In genomic region chr14:23566782-23567185, GRCh38 we compare ENCODE assay signal across 8 cellular contexts. TPM values are rescaled to one million over a fixed set of nuclear protein-coding genes. Genes with fewer than 3 reads are reported as not detected.
DNase-seq lines count a peak whose midpoint lies in the region; ATAC-seq and TF ChIP-seq lines count a peak whose summit lies in the region.

No MANE protein-coding gene starts in this region.

- POLR2A ChIA-PET in CD4-positive, alpha-beta memory T cell (lab: Charles Lee; ENCODE audit: partially characterized antibody): interaction anchor here (1.0 to 5.2 kb wide), 9 partner anchors 9 to 646 kb away, joined by 3 to 44 read pairs (median 5); partner anchors contain the start of genes DCAF11, NGDN, NRL and PPP1R3E

- H3F3A ChIP-seq in GM23338 (replicated peaks; ENCODE audit: low read depth): peaks cover 15% of the 10 kb centered on the region

- peak overlapping the region; percentile 95 to 100 (median 98) for H3K27ac Mint-ChIP-seq in CD4-positive, alpha-beta memory T cell
- H3K27ac Mint-ChIP-seq in GM23338: no peak overlapping the region

- peak overlapping the region; percentile 44; the same call in 1 of the 2 replicates for H2AFZ ChIP-seq in GM23338

- H3K9me3 ChIP-seq in CD4-positive, alpha-beta memory T cell (ENCODE audit: control insufficient read depth in 1 of 2, low read length in 2 of 2): no peaks in the 10 kb centered on the region
- H3K9me3 ChIP-seq in WERI-Rb-1 (ENCODE audit: severe bottlenecking) (no peaks in the 10 kb centered on the region), cardiac muscle cell (ENCODE audit: low read depth) (no peaks in the 10 kb centered on the region), sigmoid colon (no peaks in the 10 kb centered on the region)

- CTCF ChIA-PET in CD4-positive, alpha-beta memory T cell (lab: Charles Lee; ENCODE audit: partially characterized antibody): interaction anchor here (1.5 to 4.6 kb wide), 3 partner anchors 10 to 88 kb away, joined by 4 to 24 read pairs (median 13); partner anchors contain the start of gene THTPA

- H3K4me1 Mint-ChIP-seq in CD4-positive, alpha-beta memory T cell: peaks cover 22 to 55% (median 38%) of the 10 kb centered on the region in 4 donors
- H3K4me1 Mint-ChIP-seq in GM23338: peaks cover 31% of the 10 kb centered on the region

- TF ChIP-seq POLR2A in sigmoid colon (IDR thresholded peaks at IDR 0.05): no peak

- TF ChIP-seq EP300 in sigmoid colon (IDR thresholded peaks at IDR 0.05): no peak

- peak overlapping the region; percentile 74 for H3K27ac ChIP-seq in CD4-positive, alpha-beta memory T cell (ENCODE audit: low read depth, low read length)
- H3K27ac ChIP-seq in GM23338 (ENCODE audit: low read depth) (no peak overlapping the region; the same call in 1 of the 2 replicates), WERI-Rb-1 (peak overlapping the region; percentile 69), cardiac muscle cell (no peak overlapping the region), sigmoid colon (peak overlapping the region; percentile 62 to 73 (median 64))

- intact Hi-C loops in CD4-positive, alpha-beta memory T cell (cut with micrococcal nuclease): loop anchor here (1.0 to 5.0 kb wide), 4 partner anchors 10 to 866 kb away; partner anchors contain the start of genes NGDN, PABPN1 and THTPA
- intact Hi-C loops in sigmoid colon (cut with DNase I): no loop called here

- no peaks in the 10 kb centered on the region for H3K27me3 Mint-ChIP-seq in CD4-positive, alpha-beta memory T cell
- peaks cover 40% of the 10 kb centered on the region for H3K27me3 Mint-ChIP-seq in GM23338 (ENCODE audit: insufficient read depth, low read depth, poor library complexity)

- H3K4me2 ChIP-seq in GM23338: peak overlapping the region; percentile 86

- H3K9me2 ChIP-seq in GM23338 (ENCODE audit: insufficient read depth): no peaks in the 10 kb centered on the region

- H3K4me1 ChIP-seq in CD4-positive, alpha-beta memory T cell (ENCODE audit: insufficient read depth, low read length): peaks cover 22% of the 10 kb centered on the region
- peaks cover 31% of the 10 kb centered on the region for H3K4me1 ChIP-seq in GM23338 (ENCODE audit: insufficient read depth)
- peaks cover 14% of the 10 kb centered on the region for H3K4me1 ChIP-seq in cardiac muscle cell (ENCODE audit: low read depth)
- H3K4me1 ChIP-seq in sigmoid colon: peaks cover 0 to 19% (median 10%) of the 10 kb centered on the region in 4 donors

- peaks cover 15 to 39% of the 10 kb centered on the region in 2 donors for H3K36me3 Mint-ChIP-seq in CD4-positive, alpha-beta memory T cell
- H3K36me3 Mint-ChIP-seq in GM23338 (ENCODE audit: low read depth): peaks cover 26% of the 10 kb centered on the region

- peak overlapping the region; percentile 79 to 94 for H3K4me3 ChIP-seq in CD4-positive, alpha-beta memory T cell (ENCODE audit: low read length in 2 of 2)
- H3K4me3 ChIP-seq in GM23338 (peak overlapping the region; percentile 80), WERI-Rb-1 (ENCODE audit: low read depth, low read length) (peak overlapping the region; percentile 90), cardiac muscle cell (peak overlapping the region; percentile 48), sigmoid colon (peak overlapping the region; percentile 50 to 68 (median 60))

- TF ChIP-seq CTCF in GM23338 (conservative IDR thresholded peaks at IDR 0.05; ENCODE audit: low read depth in 2 of 2) (peak; percentile 19 to 23; a peak in 3 of 4 replicates), WERI-Rb-1 (IDR thresholded peaks at IDR 0.05; ENCODE audit: low read depth, low read length) (peak; percentile 35), cardiac muscle cell (IDR thresholded peaks at IDR 0.05; ENCODE audit: low read depth, low read length) (peak; percentile 35), sigmoid colon (IDR thresholded peaks at IDR 0.05) (no peak)

- H4K20me1 ChIP-seq in GM23338 (replicated peaks; ENCODE audit: insufficient read depth): no peaks in the 10 kb centered on the region

- no peaks in the 10 kb centered on the region for H3K79me2 ChIP-seq in GM23338 (replicated peaks; ENCODE audit: insufficient read depth)

- H3K4me3 Mint-ChIP-seq in CD4-positive, alpha-beta memory T cell: peak overlapping the region; percentile 97 to 100 (median 100)
- H3K4me3 Mint-ChIP-seq in GM23338: peak overlapping the region; percentile 96

- ATAC-seq in GM23338 (peak; percentile 9; the same call in 2 of the 3 replicates), HG03135 (IDR thresholded peaks at IDR 0.05; ENCODE audit: unreplicated experiment) (no peak)

- DNase-seq in CD4-positive, alpha-beta memory T cell: no peak
- DNase-seq in GM23338 (ENCODE audit: low spot score): no peak
- DNase-seq in WERI-Rb-1: no peak
- peak in 1 of 2 donors; percentile 45 for DNase-seq in cardiac muscle cell (ENCODE audit: low read depth in 1 of 2, low spot score in 1 of 2)
- DNase-seq in sigmoid colon: no peak
- DNase-seq in NCI-H2029 (lab: John Stamatoyannopoulos, UW): no peak
- no peak for DNase-seq in activated CD4-positive, alpha-beta T cell treated with anti-CD3 and anti-CD28 coated beads, Interleukin-2, amount 50 U/mL, for 4 hours

- no peaks in the 10 kb centered on the region for H3K9me3 Mint-ChIP-seq in CD4-positive, alpha-beta memory T cell
- peaks cover 4% of the 10 kb centered on the region; the same call in 1 of the 3 replicates for H3K9me3 Mint-ChIP-seq in GM23338

- WGBS in sigmoid colon, 2 donors: 15 to 22% methylated on average over 5 of the region's 5 CpGs

- peaks cover 37% of the 10 kb centered on the region for H3K36me3 ChIP-seq in CD4-positive, alpha-beta memory T cell (ENCODE audit: insufficient read depth, low read length)
- no peaks in the 10 kb centered on the region for H3K36me3 ChIP-seq in GM23338 (ENCODE audit: insufficient read depth)
- peaks cover 26% of the 10 kb centered on the region for H3K36me3 ChIP-seq in WERI-Rb-1
- H3K36me3 ChIP-seq in cardiac muscle cell: peaks cover under 1% of the 10 kb centered on the region
- H3K36me3 ChIP-seq in sigmoid colon: no peaks in the 10 kb centered on the region

- no peaks in the 10 kb centered on the region for H3K27me3 ChIP-seq in CD4-positive, alpha-beta memory T cell (ENCODE audit: insufficient read depth, low read length)
- H3K27me3 ChIP-seq in GM23338 (ENCODE audit: insufficient read depth) (no peaks in the 10 kb centered on the region), WERI-Rb-1 (ENCODE audit: insufficient read depth, low read depth, severe bottlenecking) (no peaks in the 10 kb centered on the region), cardiac muscle cell (no peaks in the 10 kb centered on the region), sigmoid colon (peaks cover 0 to 11% (median 0%) of the 10 kb centered on the region in 3 donors)

TF ChIP-seq in GM23338, 12 proteins besides CTCF, POLR2A, EP300 and RAD21 (continues in another document):
- TF ChIP-seq EZH2phosphoT487 (IDR thresholded peaks at IDR 0.05; ENCODE audit: unreplicated experiment) (no peak), NANOG (IDR thresholded peaks at IDR 0.05; ENCODE audit: borderline replicate concordance) (no peak), CREB1 (CRISPR knock-in tag; IDR thresholded peaks at IDR 0.05; ENCODE audit: low read depth) (no peak)

RNA-seq across cellular contexts. Expression of gene AP1G2, which starts 0.8 kb away (rescaled TPM):
- 100 to 1,000 TPM; 492 to 498 TPM for total RNA-seq in CD4-positive, alpha-beta memory T cell
- polyA plus RNA-seq in CD4-positive, alpha-beta memory T cell: 100 to 1,000 TPM in 1 of 2 donors, 10 to 100 TPM in 1; 65.7 to 108 TPM
- total RNA-seq in GM23338 (2014; rRNA removed; shearing (Covaris generic)): 63.5 and 70.8 TPM in 2 replicates
- polyA plus RNA-seq in GM23338 (2016; fragmentation: Nextera tagmentation; extraction: Ambion mirVana): 53.7 and 55.3 TPM in 2 replicates
- total RNA-seq in cardiac muscle cell: 61.2 and 123 TPM in 2 replicates
- 141 and 168 TPM in 2 replicates for polyA plus RNA-seq in cardiac muscle cell
- 10 to 100 TPM; 16.4 to 37.1 (median 26.3) TPM for total RNA-seq in sigmoid colon
- polyA plus RNA-seq in sigmoid colon: 100 to 1,000 TPM in 1 of 3 donors, 10 to 100 TPM in 2; 33.0 to 124 (median 41.6) TPM

RNA-seq across cellular contexts. Expression of gene THTPA, which starts 10.7 kb away (rescaled TPM):
- 10 to 100 TPM; 25.6 to 26.2 TPM for total RNA-seq in CD4-positive, alpha-beta memory T cell
- polyA plus RNA-seq in CD4-positive, alpha-beta memory T cell: 10 to 100 TPM; 10.9 to 15.5 TPM
- 15.0 and 21.3 TPM in 2 replicates for total RNA-seq in GM23338 (2014; rRNA removed; shearing (Covaris generic))
- polyA plus RNA-seq in GM23338 (2016; fragmentation: Nextera tagmentation; extraction: Ambion mirVana): 6.3 and 8.6 TPM in 2 replicates
- total RNA-seq in cardiac muscle cell: 47.6 and 58.6 TPM in 2 replicates
- 31.3 and 45.2 TPM in 2 replicates for polyA plus RNA-seq in cardiac muscle cell
- 10 to 100 TPM in 3 of 4 donors, 1 to 10 TPM in 1; 8.9 to 30.6 (median 19.4) TPM for total RNA-seq in sigmoid colon
- 10 to 100 TPM; 19.2 to 35.4 (median 22.0) TPM for polyA plus RNA-seq in sigmoid colon

RNA-seq across cellular contexts. Expression of gene JPH4, which starts 11.8 kb away (rescaled TPM):
- not detected for total RNA-seq in CD4-positive, alpha-beta memory T cell
- under 1 TPM in 1 of 2 donors, not detected in 1; 0.08 TPM for polyA plus RNA-seq in CD4-positive, alpha-beta memory T cell
- 28.5 and 29.9 TPM in 2 replicates for total RNA-seq in GM23338 (2014; rRNA removed; shearing (Covaris generic))
- polyA plus RNA-seq in GM23338 (2016; fragmentation: Nextera tagmentation; extraction: Ambion mirVana) (11.0 and 11.9 TPM in 2 replicates), cardiac muscle cell (0.53 and 1.4 TPM in 2 replicates), sigmoid colon (1 to 10 TPM in 1 of 3 donors, under 1 TPM in 1, not detected in 1; 0.60 to 1.5 TPM)
- total RNA-seq in cardiac muscle cell (0.39 and 0.63 TPM in 2 replicates), sigmoid colon (1 to 10 TPM in 3 of 4 donors, under 1 TPM in 1; 0.82 to 3.0 (median 2.1) TPM)

RNA-seq across cellular contexts. Expression of gene ZFHX2, which starts 15.2 kb away (rescaled TPM):
- total RNA-seq in CD4-positive, alpha-beta memory T cell: under 1 TPM; 0.35 to 0.36 TPM
- not detected for polyA plus RNA-seq in CD4-positive, alpha-beta memory T cell
- total RNA-seq in GM23338 (2014; rRNA removed; shearing (Covaris generic)): 9.9 and 11.6 TPM in 2 replicates
- polyA plus RNA-seq in GM23338 (2016; fragmentation: Nextera tagmentation; extraction: Ambion mirVana) (18.5 and 22.4 TPM in 2 replicates), cardiac muscle cell (5.6 TPM in 2 replicates), sigmoid colon (under 1 TPM in 2 of 3 donors, not detected in 1; under 0.01 to 0.57 TPM)
- total RNA-seq in cardiac muscle cell (3.9 and 4.2 TPM in 2 replicates), sigmoid colon (1 to 10 TPM in 2 of 4 donors, under 1 TPM in 2; 0.33 to 1.9 (median 0.98) TPM)

Comparison
In these comparisons a context has a peak if more than half of its experiments do, and no peak if none do; other contexts are left out.
1. H3K27ac ChIP-seq: peak in CD4-positive, alpha-beta memory T cell (single experiment), WERI-Rb-1 (single experiment) and sigmoid colon (4 of 4); none in GM23338 (single experiment) and cardiac muscle cell (single experiment).
2. CTCF ChIP-seq: peak in GM23338 (2 of 2), WERI-Rb-1 (single experiment) and cardiac muscle cell (single experiment); none in sigmoid colon (0 of 4).
3. Peak in every context shown above with its lines, with median percentiles within 50 percentile points of each other: H3K4me3 ChIP-seq.